Comparison of ENCODE assay signal across 16 cellular contexts in genomic region chr2:182946949-182947348, GRCh38.
A peak's percentile ranks its signal among the peaks of the same experiment; 100 is the strongest.
DNase-seq lines count a peak whose midpoint lies in the region; ATAC-seq, FAIRE-seq and TF ChIP-seq lines count a peak whose summit lies in the region.
"Had no signal": no experiment of that assay in that cellular context is flagged by ENCODE, and none has a peak within 500 bp of the region (broad histone marks: within the 10 kb centered on the region; RNA-seq: fewer than 3 reads in every experiment).

No MANE protein-coding gene starts in this region.

- H3K27me3 ChIP-seq in PC-3 (ENCODE audit: low read length): no peaks in the 10 kb centered on the region

- no peak overlapping the region for H2AFZ ChIP-seq in PC-3 (ENCODE audit: low read length)

- no peaks in the 10 kb centered on the region for H3F3A ChIP-seq in PC-3 (ENCODE audit: low read length, unreplicated experiment)

- no peak overlapping the region for H3K4me3 ChIP-seq in PC-3 (ENCODE audit: low read length)
- no peak overlapping the region for H3K4me3 ChIP-seq in fibroblast of the aortic adventitia (ENCODE audit: low read depth, low read length)

- H3K4me2 ChIP-seq in PC-3 (ENCODE audit: low read length): no peak overlapping the region

- no peaks in the 10 kb centered on the region for H3K9me3 ChIP-seq in PC-3 (ENCODE audit: low read length)

- no peak overlapping the region for H3K27ac ChIP-seq in PC-3 (ENCODE audit: low read length)
- H3K27ac ChIP-seq: VCaP had no signal

- POLR2A ChIA-PET in PC-3 (lab: Charles Lee; ENCODE audit: unreplicated experiment): no interaction called here

- CTCF ChIA-PET in PC-3 (lab: Charles Lee): no interaction called here

- DNase-seq in A172 (ENCODE audit: low spot score) (peak; percentile 24), H54 (ENCODE audit: insufficient read length, low spot score) (no peak), PC-3 (no peak), fibroblast of the aortic adventitia (ENCODE audit: low read depth) (peak; percentile 43), SW 1271 (lab: John Stamatoyannopoulos, UW) (no peak), NOMO-1 treated with DMSO at 0.1 percent for 48 hours (lab: John Stamatoyannopoulos, UW; ENCODE audit: unreplicated experiment) (no peak), GDM1 (lab: John Stamatoyannopoulos, UW) (no peak)
- DNase-seq in activated CD4-positive, alpha-beta T cell treated with anti-CD3 and anti-CD28 coated beads for 4 hours: no peak
- DNase-seq: activated T-cell treated with anti-CD3 and anti-CD28 coated beads, Interleukin-2, amount 50 U/mL, for 4 hours; anterior cingulate cortex; midbrain; SHP77; stimulated activated CD4-positive, alpha-beta T cell treated with anti-CD3 and anti-CD28 coated beads, Interleukin-4, amount 100 ng/mL, for 1 hour; stimulated activated naive B cell treated with anti-CD40 and anti-IgM and Interleukin-4, amounts not matched to agents 10 μg/mL and 1 μg/mL and 100 μg/mL, for 72 hours had no signal

- no peak overlapping the region for H3K9ac ChIP-seq in PC-3 (ENCODE audit: low read length)

- TF ChIP-seq POLR2A in H54 (IDR thresholded peaks at IDR 0.05; ENCODE audit: low read depth, low read length): no peak

- no TSS peak for BruUV-seq in PC-3 (replicated peaks; lab: Mats Ljungman, UMichigan)

- peak; percentile 58 for ATAC-seq in PC-3
- ATAC-seq: activated T-cell treated with anti-CD3 and anti-CD28 coated beads, Interleukin-2, amount 50 U/mL, for 4 hours; stimulated activated naive B cell treated with anti-CD40 and anti-IgM and Interleukin-4, amounts not matched to agents 10 μg/mL and 1 μg/mL and 100 μg/mL, for 72 hours had no signal

- H3K9me2 ChIP-seq in PC-3 (replicated peaks; ENCODE audit: low read length): no peaks in the 10 kb centered on the region

- TF ChIP-seq CTCF in PC-3 (conservative IDR thresholded peaks at IDR 0.05; ENCODE audit: low read depth, low read length) (no peak), fibroblast of the aortic adventitia (IDR thresholded peaks at IDR 0.05; ENCODE audit: insufficient read depth, low read length) (no peak)

- no peaks in the 10 kb centered on the region for H4K20me1 ChIP-seq in PC-3 (ENCODE audit: low read length)

- H3K36me3 ChIP-seq in PC-3 (ENCODE audit: low read depth, low read length): peaks cover 10% of the 10 kb centered on the region; the same call in 1 of the 2 replicates

- FAIRE-seq in H54 (lab: Jason Lieb, UNC): peak; percentile 89
- FAIRE-seq: endometrium had no signal

- H3K79me2 ChIP-seq in PC-3 (ENCODE audit: low read length): no peaks in the 10 kb centered on the region

- H3K4me1 ChIP-seq in PC-3 (ENCODE audit: insufficient read depth, low read length): no peaks in the 10 kb centered on the region

- intact Hi-C loops in PC-3 (cut with micrococcal nuclease): no loop called here

Comparison
In these comparisons a context has a peak if more than half of its experiments do, and no peak if none do; other contexts are left out.
1. DNase-seq: peak in A172 (single experiment) and fibroblast of the aortic adventitia (single experiment); none in H54 (single experiment), PC-3 (single experiment), SW 1271 (0 of 2), NOMO-1 treated with DMSO at 0.1 percent for 48 hours (single experiment), activated CD4-positive, alpha-beta T cell treated with anti-CD3 and anti-CD28 coated beads for 4 hours (0 of 2) and GDM1 (single experiment).